In genomic region chr16:56136256-56136655, GRCh38 we compare ENCODE assay signal across 25 cellular contexts. TPM values are rescaled to one million over a fixed set of nuclear protein-coding genes. Genes with fewer than 3 reads are reported as not detected.
"Had no signal": no experiment of that assay in that cellular context is flagged by ENCODE, and none has a peak within 500 bp of the region (broad histone marks: within the 10 kb centered on the region; RNA-seq: fewer than 3 reads in every experiment).

No MANE protein-coding gene starts in this region.

- H3K27me3 ChIP-seq: colonic mucosa, dorsolateral prefrontal cortex, gastrocnemius medialis, gastroesophageal sphincter, heart left ventricle, heart right ventricle had no signal

- H3K27ac ChIP-seq: colonic mucosa, coronary artery, dorsolateral prefrontal cortex, epithelial cell of prostate, esophagus muscularis mucosa, esophagus squamous epithelium, foreskin keratinocyte, gastrocnemius medialis, gastroesophageal sphincter, heart left ventricle, heart right ventricle had no signal

- ATAC-seq: effector memory CD8-positive, alpha-beta T cell; esophagus mucosa; foreskin keratinocyte; gastrocnemius medialis; gastroesophageal sphincter; heart left ventricle; heart right ventricle had no signal

- H3K4me1 ChIP-seq: colonic mucosa, esophagus muscularis mucosa, esophagus squamous epithelium, foreskin keratinocyte, gastrocnemius medialis, gastroesophageal sphincter, heart left ventricle, heart right ventricle had no signal

- DNase-seq: colonic mucosa; cortex of kidney; dermis blood vessel endothelial cell; dorsolateral prefrontal cortex; effector CD4-positive, alpha-beta T cell; effector CD8-positive, alpha-beta T cell; effector memory CD4-positive, alpha-beta T cell; effector memory CD8-positive, alpha-beta T cell; endodermal cell; erythroblast; esophagus squamous epithelium; foreskin fibroblast; foreskin keratinocyte; foreskin melanocyte; gastrocnemius medialis; glutamatergic neuron; head of caudate nucleus; heart left ventricle; heart right ventricle had no signal

- H3K9me3 ChIP-seq: colonic mucosa, esophagus muscularis mucosa, esophagus squamous epithelium, gastrocnemius medialis, gastroesophageal sphincter, heart left ventricle, heart right ventricle had no signal

- H3K4me3 ChIP-seq: colonic mucosa, coronary artery, dorsolateral prefrontal cortex, esophagus muscularis mucosa, esophagus squamous epithelium, gastrocnemius medialis, gastroesophageal sphincter, heart left ventricle, heart right ventricle had no signal

- H3K36me3 ChIP-seq: colonic mucosa, esophagus muscularis mucosa, esophagus squamous epithelium, gastrocnemius medialis, gastroesophageal sphincter, heart left ventricle, heart right ventricle had no signal

RNA-seq across cellular contexts. Expression of gene GNAO1, which starts 55.0 kb away (rescaled TPM):
- polyA plus RNA-seq: endothelial cell of umbilical vein had no signal
